20 cellular contexts compared by ENCODE assay signal in the genomic region with DNA sequence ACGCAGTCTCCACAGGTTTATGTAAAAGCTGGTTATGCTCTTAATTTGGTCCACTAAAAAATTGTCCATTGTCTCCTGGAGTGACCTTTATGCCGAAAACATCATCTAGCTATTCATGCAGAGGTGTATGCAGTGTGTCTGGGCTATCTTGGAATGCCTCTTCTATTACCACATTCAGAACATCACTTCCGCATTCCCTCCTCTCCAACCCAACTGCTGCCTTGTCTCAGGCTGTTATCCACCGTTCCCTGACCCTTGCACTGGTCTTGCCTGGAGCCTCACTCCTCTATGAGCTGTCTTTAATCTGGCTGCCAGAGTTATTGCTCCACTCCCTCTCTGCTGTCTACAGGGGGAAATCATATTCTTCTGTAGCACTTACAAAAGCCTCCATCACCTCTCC.
A peak's percentile ranks its signal among the peaks of the same experiment; 100 is the strongest.
DNase-seq lines count a peak whose midpoint lies in the region; ATAC-seq and TF ChIP-seq lines count a peak whose summit lies in the region.
"Had no signal": no experiment of that assay in that cellular context is flagged by ENCODE, and none has a peak within 500 bp of the region (broad histone marks: within the 10 kb centered on the region; RNA-seq: fewer than 3 reads in every experiment).

No MANE protein-coding gene starts in this region.

- no peaks in the 10 kb centered on the region for H3K4me1 Mint-ChIP-seq in activated CD4-positive, alpha-beta memory T cell treated with anti-CD3 and anti-CD28 coated beads, Interleukin-2, amount 10 ng/mL, durations not matched to agents 7 days and 5 days
- H3K4me1 Mint-ChIP-seq: endodermal cell had no signal

- no peaks in the 10 kb centered on the region for H3K9me3 Mint-ChIP-seq in activated CD4-positive, alpha-beta memory T cell treated with anti-CD3 and anti-CD28 coated beads, Interleukin-2, amount 10 ng/mL, durations not matched to agents 7 days and 5 days
- H3K9me3 Mint-ChIP-seq: CD8-positive, alpha-beta T cell; endodermal cell; natural killer cell treated with Interleukin-12 subunit alpha and Interleukin-12 subunit beta and Interleukin-15 and Interleukin-18, amount 100 ng/mL, for 72 hours had no signal

- no peaks in the 10 kb centered on the region for H3K27me3 Mint-ChIP-seq in activated CD4-positive, alpha-beta memory T cell treated with anti-CD3 and anti-CD28 coated beads, Interleukin-2, amount 10 ng/mL, durations not matched to agents 7 days and 5 days

- no peaks in the 10 kb centered on the region for H3K36me3 Mint-ChIP-seq in activated CD4-positive, alpha-beta memory T cell treated with anti-CD3 and anti-CD28 coated beads, Interleukin-2, amount 10 ng/mL, durations not matched to agents 7 days and 5 days (ENCODE audit: low read depth)
- H3K36me3 Mint-ChIP-seq: activated naive CD4-positive, alpha-beta T cell treated with anti-CD3 and anti-CD28 coated beads, Interleukin-2, amount 50 U/mL, for 72 hours; CD8-positive, alpha-beta T cell; natural killer cell treated with Interleukin-12 subunit alpha and Interleukin-12 subunit beta and Interleukin-15 and Interleukin-18, amount 100 ng/mL, for 72 hours had no signal

- no peak for TF ChIP-seq CTCF in choroid plexus epithelial cell (conservative IDR thresholded peaks at IDR 0.05; ENCODE audit: low read depth, low read length)

- ATAC-seq in HG03439 (IDR thresholded peaks at IDR 0.05; ENCODE audit: unreplicated experiment): no peak
- ATAC-seq: activated naive CD4-positive, alpha-beta T cell treated with anti-CD3 and anti-CD28 coated beads, Interleukin-2, amount 50 U/mL, for 72 hours; CD8-positive, alpha-beta T cell had no signal

- no peak overlapping the region for H3K4me3 Mint-ChIP-seq in activated CD4-positive, alpha-beta memory T cell treated with anti-CD3 and anti-CD28 coated beads, Interleukin-2, amount 10 ng/mL, durations not matched to agents 7 days and 5 days
- H3K4me3 Mint-ChIP-seq: activated T-helper 1 cell treated with anti-CD3 and anti-CD28 coated beads, Interleukin-12 subunit alpha, Interleukin-12 subunit beta, Interleukin-2, Interleukin-4 antibody, amounts not matched to agents 30 ng/mL and 10 ng/mL and 1 ng/mL, durations not matched to agents 14 hours and 24 hours and 36 hours; CD8-positive, alpha-beta T cell; endodermal cell; natural killer cell treated with Interleukin-12 subunit alpha and Interleukin-12 subunit beta and Interleukin-15 and Interleukin-18, amount 100 ng/mL, for 72 hours had no signal

- POLR2A ChIA-PET in activated CD4-positive, alpha-beta memory T cell treated with anti-CD3 and anti-CD28 coated beads, Interleukin-2, amount 10 ng/mL, durations not matched to agents 7 days and 5 days (lab: Charles Lee): no interaction called here

- no peak overlapping the region for H3K27ac Mint-ChIP-seq in activated CD4-positive, alpha-beta memory T cell treated with anti-CD3 and anti-CD28 coated beads, Interleukin-2, amount 10 ng/mL, durations not matched to agents 7 days and 5 days
- H3K27ac Mint-ChIP-seq: activated naive CD4-positive, alpha-beta T cell treated with anti-CD3 and anti-CD28 coated beads, Interleukin-2, amount 50 U/mL, for 72 hours; activated T-helper 1 cell treated with anti-CD3 and anti-CD28 coated beads, Interleukin-12 subunit alpha, Interleukin-12 subunit beta, Interleukin-2, Interleukin-4 antibody, amounts not matched to agents 30 ng/mL and 10 ng/mL and 1 ng/mL, durations not matched to agents 14 hours and 24 hours and 36 hours; CD8-positive, alpha-beta T cell; endodermal cell; natural killer cell treated with Interleukin-12 subunit alpha and Interleukin-12 subunit beta and Interleukin-15 and Interleukin-18, amount 100 ng/mL, for 72 hours had no signal

- DNase-seq in HT-29 (ENCODE audit: low spot score): peak; percentile 64
- DNase-seq in choroid plexus epithelial cell (ENCODE audit: low read depth): peak; percentile 53
- DNase-seq in iris pigment epithelial cell (ENCODE audit: low read depth): peak; percentile 15
- peak; percentile 82 for DNase-seq in renal cortical epithelial cell (ENCODE audit: low read depth)
- no peak for DNase-seq in dedifferentiated amniotic fluid mesenchymal stem cell (ENCODE audit: extremely low spot score)
- DNase-seq in DMS79 treated with DMSO at 0.1 percent for 48 hours (lab: John Stamatoyannopoulos, UW): no peak
- DNase-seq in activated CD4-positive, alpha-beta memory T cell treated with anti-CD3 and anti-CD28 coated beads, Interleukin-2, amount 10 ng/mL, durations not matched to agents 7 days and 5 days: no peak
- DNase-seq: CD8-positive, alpha-beta T cell; DND-41; endodermal cell; hippocampal formation; islet precursor cell; NCI-H2107; NCI-H510A; stimulated activated CD4-positive, alpha-beta T cell treated with anti-CD3 and anti-CD28 coated beads, Interleukin-2, amount 100 ng/mL, for 24 hours; stimulated activated naive CD4-positive, alpha-beta T cell had no signal

- CTCF ChIA-PET in activated CD4-positive, alpha-beta memory T cell treated with anti-CD3 and anti-CD28 coated beads, Interleukin-2, amount 10 ng/mL, durations not matched to agents 7 days and 5 days (lab: Charles Lee): no interaction called here

- no peak overlapping the region for H3K4me3 ChIP-seq in choroid plexus epithelial cell (ENCODE audit: low read depth, low read length)

Comparison
In these comparisons a context has a peak if more than half of its experiments do, and no peak if none do; other contexts are left out.
1. DNase-seq: peak in HT-29 (single experiment), choroid plexus epithelial cell (single experiment), iris pigment epithelial cell (single experiment) and renal cortical epithelial cell (single experiment); none in dedifferentiated amniotic fluid mesenchymal stem cell (single experiment), DMS79 treated with DMSO at 0.1 percent for 48 hours (single experiment) and activated CD4-positive, alpha-beta memory T cell treated with anti-CD3 and anti-CD28 coated beads, Interleukin-2, amount 10 ng/mL, durations not matched to agents 7 days and 5 days (single experiment).